ENCODE assay signal across 1 cellular context in genomic region chr6:100461273-100461919, GRCh38.
A peak's percentile ranks its signal among the peaks of the same experiment; 100 is the strongest.
TF ChIP-seq lines count a peak whose summit lies in the region.

No MANE protein-coding gene starts in this region.

TF ChIP-seq in endothelial cell of umbilical vein, 7 proteins besides CTCF, POLR2A, EP300 and RAD21 (continued from another document):
- TF ChIP-seq JUN (IDR thresholded peaks at IDR 0.05; ENCODE audit: borderline replicate concordance, insufficient read depth, insufficient read length, low read depth): no peak
- no peak for TF ChIP-seq MAX (IDR thresholded peaks at IDR 0.05; ENCODE audit: insufficient read depth, insufficient read length)
- TF ChIP-seq POLR2AphosphoS5 (IDR thresholded peaks at IDR 0.05; ENCODE audit: insufficient read depth, low read depth, low read length): peak; percentile 12
- TF ChIP-seq FOS (IDR thresholded peaks at IDR 0.05; ENCODE audit: borderline replicate concordance, insufficient read depth, low read length): no peak
